Comparison of ENCODE assay signal across 23 cellular contexts in genomic region chr2:129817175-129817574, GRCh38.
A peak's percentile ranks its signal among the peaks of the same experiment; 100 is the strongest.
DNase-seq lines count a peak whose midpoint lies in the region; ATAC-seq, FAIRE-seq and TF ChIP-seq lines count a peak whose summit lies in the region.
"Had no signal": no experiment of that assay in that cellular context is flagged by ENCODE, and none has a peak within 500 bp of the region (broad histone marks: within the 10 kb centered on the region; RNA-seq: fewer than 3 reads in every experiment).

No MANE protein-coding gene starts in this region.

- no peak for TF ChIP-seq POLR2A in HepG2 (IDR thresholded peaks at IDR 0.05; ENCODE audit: insufficient read depth in 1 of 2, low read depth in 2 of 2, low read length in 2 of 2)
- TF ChIP-seq POLR2A in right lobe of liver (IDR thresholded peaks at IDR 0.05): no peak

- no peak overlapping the region for H3K27ac Mint-ChIP-seq in stimulated activated effector memory CD8-positive, alpha-beta T cell treated with anti-CD3 and anti-CD28 coated beads, Interleukin-12 subunit alpha, Interleukin-12 subunit beta, amount 100 ng/mL, for 72 hours
- H3K27ac Mint-ChIP-seq: CD14-positive monocyte; CD4-positive, alpha-beta T cell; CD8-positive, alpha-beta memory T cell had no signal

- in situ Hi-C loops in HepG2 (cut with HindIII; ENCODE audit: extremely low pct_ligation_motif_present, low pct_unique_long_range_greater_than_20kb): no loop called here
- in situ Hi-C loops in GM23248 (cut with MboI): no loop called here

- no peaks in the 10 kb centered on the region for H3K4me1 Mint-ChIP-seq in stimulated activated effector memory CD8-positive, alpha-beta T cell treated with anti-CD3 and anti-CD28 coated beads, Interleukin-12 subunit alpha, Interleukin-12 subunit beta, amount 100 ng/mL, for 72 hours
- H3K4me1 Mint-ChIP-seq: CD8-positive, alpha-beta memory T cell had no signal

- no peak overlapping the region for H3K27ac ChIP-seq in HepG2 (ENCODE audit: extremely low read length, insufficient read depth, low read length)
- no peak overlapping the region for H3K27ac ChIP-seq in right lobe of liver
- no peak overlapping the region; the same call in 1 of the 2 replicates for H3K27ac ChIP-seq in WERI-Rb-1
- no peak overlapping the region for H3K27ac ChIP-seq in GM23248
- H3K27ac ChIP-seq: 22Rv1; BLaER1 treated with 17β-estradiol and CSF1 and Interleukin-3, amounts not matched to agents 10 nM and 100 nM had no signal

- H3K27me3 ChIP-seq in HepG2 (ENCODE audit: control insufficient read depth in 1 of 2, insufficient read depth in 2 of 2, low read length in 2 of 2) (peaks cover 0 to 30% of the 10 kb centered on the region in 2 experiments; a peak in 2 of 5 replicates), right lobe of liver (no peaks in the 10 kb centered on the region), WERI-Rb-1 (ENCODE audit: insufficient read depth, low read depth, severe bottlenecking) (no peaks in the 10 kb centered on the region), GM23248 (replicated peaks; ENCODE audit: insufficient read depth) (no peaks in the 10 kb centered on the region)
- H3K27me3 ChIP-seq: BE2C had no signal

- H3K9me3 Mint-ChIP-seq in stimulated activated effector memory CD8-positive, alpha-beta T cell treated with anti-CD3 and anti-CD28 coated beads, Interleukin-12 subunit alpha, Interleukin-12 subunit beta, amount 100 ng/mL, for 72 hours: peaks cover 4% of the 10 kb centered on the region

- ATAC-seq in HepG2 (peak; percentile 88), right lobe of liver (no peak)
- peak; percentile 19 for ATAC-seq in stimulated activated effector memory CD8-positive, alpha-beta T cell treated with anti-CD3 and anti-CD28 coated beads, Interleukin-12 subunit alpha, Interleukin-12 subunit beta, amount 100 ng/mL, for 72 hours

- CTCF ChIA-PET in HepG2 (lab: Yijun Ruan, JAX; ENCODE audit: low intra/inter-chr PET ratio, low total read pairs): no interaction called here

- H3K4me3 ChIP-seq in HepG2 (replicated peaks in 1 of 3; ENCODE audit: insufficient read depth in 1 of 3, low read depth in 2 of 3, low read length in 3 of 3): no peak overlapping the region
- no peak overlapping the region for H3K4me3 ChIP-seq in right lobe of liver
- no peak overlapping the region for H3K4me3 ChIP-seq in WERI-Rb-1 (ENCODE audit: low read depth, low read length)
- no peak overlapping the region for H3K4me3 ChIP-seq in GM23248
- H3K4me3 ChIP-seq: BLaER1 treated with 17β-estradiol and CSF1 and Interleukin-3, amounts not matched to agents 10 nM and 100 nM had no signal

- H2AFZ ChIP-seq in HepG2 (ENCODE audit: low read length) (no peak overlapping the region), GM23248 (no peak overlapping the region)

- H3K79me2 ChIP-seq in HepG2 (ENCODE audit: insufficient read depth, low read length): no peaks in the 10 kb centered on the region
- no peaks in the 10 kb centered on the region for H3K79me2 ChIP-seq in GM23248 (ENCODE audit: insufficient read depth)

- TF ChIP-seq RAD21 in HepG2 (CRISPR knock-in tag; IDR thresholded peaks at IDR 0.05): no peak

- FAIRE-seq in HepG2 (lab: Jason Lieb, UNC): no peak
- FAIRE-seq: A204.1, D721Med, GM12891, GM18507, H1 had no signal

- intact Hi-C loops in HepG2 (cut with micrococcal nuclease; ENCODE audit: unreplicated experiment): no loop called here
- intact Hi-C loops in right lobe of liver (cut with DNase I): no loop called here

- H3K36me3 ChIP-seq in HepG2 (replicated peaks in 1 of 2; ENCODE audit: control insufficient read depth in 1 of 2, insufficient read depth in 2 of 2, low read length in 2 of 2) (no peaks in the 10 kb centered on the region), right lobe of liver (no peaks in the 10 kb centered on the region), WERI-Rb-1 (no peaks in the 10 kb centered on the region), GM23248 (ENCODE audit: low read depth) (no peaks in the 10 kb centered on the region)
- H3K36me3 ChIP-seq: BE2C; BLaER1 treated with 17β-estradiol and CSF1 and Interleukin-3, amounts not matched to agents 10 nM and 100 nM had no signal

- H3F3A ChIP-seq in GM23248 (ENCODE audit: insufficient read depth): no peaks in the 10 kb centered on the region

- no peaks in the 10 kb centered on the region for H3K36me3 Mint-ChIP-seq in stimulated activated effector memory CD8-positive, alpha-beta T cell treated with anti-CD3 and anti-CD28 coated beads, Interleukin-12 subunit alpha, Interleukin-12 subunit beta, amount 100 ng/mL, for 72 hours
- H3K36me3 Mint-ChIP-seq: CD14-positive monocyte had no signal

- peaks cover 8% of the 10 kb centered on the region; the same call in 1 of the 2 replicates for H3K9me3 ChIP-seq in HepG2 (ENCODE audit: low read length)
- no peaks in the 10 kb centered on the region for H3K9me3 ChIP-seq in right lobe of liver
- H3K9me3 ChIP-seq in WERI-Rb-1 (ENCODE audit: severe bottlenecking): peaks cover 13% of the 10 kb centered on the region
- no peaks in the 10 kb centered on the region for H3K9me3 ChIP-seq in GM23248 (ENCODE audit: low read depth)
- H3K9me3 ChIP-seq: BE2C had no signal

- TF ChIP-seq EP300 in HepG2 (IDR thresholded peaks at IDR 0.05; ENCODE audit: low read depth in 2 of 2, low read length in 2 of 2): no peak
- TF ChIP-seq EP300 in HepG2 (CRISPR knock-in tag; IDR thresholded peaks at IDR 0.05; ENCODE audit: borderline replicate concordance): no peak

- H3K9ac ChIP-seq in HepG2 (ENCODE audit: insufficient read depth, low read depth, low read length) (no peak overlapping the region), GM23248 (no peak overlapping the region)
- H3K9ac ChIP-seq: BLaER1 treated with 17β-estradiol and CSF1 and Interleukin-3, amounts not matched to agents 10 nM and 100 nM had no signal

- DNase-seq in HepG2 (ENCODE audit: low spot score) (no peak), right lobe of liver (no peak), WERI-Rb-1 (peak; percentile 71), GM23248 (no peak), AML-193 (lab: John Stamatoyannopoulos, UW) (no peak)
- DNase-seq in stimulated activated effector memory CD8-positive, alpha-beta T cell treated with anti-CD3 and anti-CD28 coated beads, Interleukin-12 subunit alpha, Interleukin-12 subunit beta, amount 100 ng/mL, for 72 hours (ENCODE audit: low spot score in 2 of 2): no peak
- DNase-seq: BE2C; CD4-positive, alpha-beta T cell; CD8-positive, alpha-beta memory T cell; DMS 273 treated with DMSO at 0.1 percent for 48 hours; DMS79; EL; GF-D8; H7; HCEC 1CT had no signal

- no peak for TF ChIP-seq CTCF in HepG2 (CRISPR knock-in tag; IDR thresholded peaks at IDR 0.05)
- no peak for TF ChIP-seq CTCF in right lobe of liver (IDR thresholded peaks at IDR 0.05)
- TF ChIP-seq CTCF in WERI-Rb-1 (IDR thresholded peaks at IDR 0.05; ENCODE audit: low read depth, low read length): no peak

- POLR2A ChIA-PET in HepG2 (lab: Yijun Ruan, JAX): no interaction called here

- H3K4me1 ChIP-seq in HepG2 (ENCODE audit: insufficient read depth, low read length) (no peaks in the 10 kb centered on the region), right lobe of liver (no peaks in the 10 kb centered on the region), GM23248 (ENCODE audit: insufficient read depth) (no peaks in the 10 kb centered on the region)
- H3K4me1 ChIP-seq: BE2C had no signal

- no peak overlapping the region for H3K4me3 Mint-ChIP-seq in stimulated activated effector memory CD8-positive, alpha-beta T cell treated with anti-CD3 and anti-CD28 coated beads, Interleukin-12 subunit alpha, Interleukin-12 subunit beta, amount 100 ng/mL, for 72 hours
- H3K4me3 Mint-ChIP-seq: CD14-positive monocyte; CD4-positive, alpha-beta T cell; CD8-positive, alpha-beta memory T cell had no signal

- H4K20me1 ChIP-seq in HepG2 (ENCODE audit: insufficient read depth, low read length): no peaks in the 10 kb centered on the region
- no peaks in the 10 kb centered on the region for H4K20me1 ChIP-seq in GM23248 (ENCODE audit: insufficient read depth)

- H3K4me2 ChIP-seq in HepG2 (ENCODE audit: low read depth, low read length) (no peak overlapping the region), GM23248 (ENCODE audit: unreplicated experiment) (no peak overlapping the region)
- H3K4me2 ChIP-seq: BLaER1 treated with 17β-estradiol and CSF1 and Interleukin-3, amounts not matched to agents 10 nM and 100 nM had no signal

- BruUV-seq in HepG2 (replicated peaks; lab: Mats Ljungman, UMichigan): no TSS peak

- WGBS in HepG2 (ENCODE audit: low lambda C conversion rate): 10% methylated on average over 8 of the region's 12 CpGs
- no CpG with 5 or more reads among the region's 12 CpGs for WGBS in right lobe of liver (ENCODE audit: insufficient coverage, low coverage, low lambda C conversion rate, missing lambda C conversion rate)
- 78 to 88% methylated on average over 12 of the region's 12 CpGs for whole genome bisulfite sequencing in GM23248 (ENCODE audit: low coverage in 1 of 2, low lambda C conversion rate in 2 of 2, missing lambda C conversion rate in 2 of 2), 2 experiments

- H3K9me2 ChIP-seq in GM23248 (ENCODE audit: insufficient read depth): no peaks in the 10 kb centered on the region

TF ChIP-seq in HepG2, 621 proteins besides CTCF, POLR2A, EP300 and RAD21 (continues in another document):
- TF ChIP-seq TCF7 (IDR thresholded peaks at IDR 0.05; ENCODE audit: low read depth) (peak; percentile 57; the same call in 1 of the 2 replicates), GABPA (IDR thresholded peaks at IDR 0.05; ENCODE audit: low read depth, low read length) (no peak), GABPA (CRISPR knock-in tag; IDR thresholded peaks at IDR 0.05; ENCODE audit: low read depth) (no peak), CENPT (CRISPR knock-in tag; IDR thresholded peaks at IDR 0.05; ENCODE audit: low read depth) (no peak), HNRNPL (IDR thresholded peaks at IDR 0.05; ENCODE audit: low read depth, low read length) (0 out of 2 replicates have a peak, but pooled peaks have one; percentile 49), ZFYVE20 (CRISPR knock-in tag; IDR thresholded peaks at IDR 0.05; ENCODE audit: borderline replicate concordance, low read depth) (no peak), CHD2 (IDR thresholded peaks at IDR 0.05; ENCODE audit: low read depth, low read length) (peak; percentile 56; the same call in 1 of the 2 replicates), BHLHE40 (IDR thresholded peaks at IDR 0.05; ENCODE audit: low read length) (peak; percentile 45; the same call in 1 of the 2 replicates), MAFK (conservative IDR thresholded peaks at IDR 0.05 in 1 of 2, IDR thresholded peaks at IDR 0.05 in 1 of 2; ENCODE audit: low read length in 2 of 2) (peak; percentile 74 to 78), HNF4A (CRISPR knock-in tag; IDR thresholded peaks at IDR 0.05) (0 out of 2 replicates have a peak, but pooled peaks have one; percentile 6)

Comparison
In these comparisons a context has a peak if more than half of its experiments do, and no peak if none do; other contexts are left out.
1. ATAC-seq: peak in HepG2 (single experiment) and stimulated activated effector memory CD8-positive, alpha-beta T cell treated with anti-CD3 and anti-CD28 coated beads, Interleukin-12 subunit alpha, Interleukin-12 subunit beta, amount 100 ng/mL, for 72 hours (single experiment); none in right lobe of liver (0 of 4).